ENCODE assay signal across 7 cellular contexts in genomic region chr12:9647825-9648700, GRCh38.
DNase-seq lines count a peak whose midpoint lies in the region; ATAC-seq lines count a peak whose summit lies in the region.

No MANE protein-coding gene starts in this region.

- no CpG with 5 or more reads among the region's 55 CpGs for WGBS in iPS DF 6.9 (ENCODE audit: insufficient coverage, insufficient read length)

- no peaks in the 10 kb centered on the region for H3K36me3 ChIP-seq in iPS DF 6.9 (ENCODE audit: control insufficient read depth, insufficient read depth, low read length)

- H3K27me3 ChIP-seq in iPS DF 6.9 (ENCODE audit: control insufficient read depth, insufficient read depth, low read length): no peaks in the 10 kb centered on the region

- H3K4me3 ChIP-seq in iPS DF 6.9 (ENCODE audit: low read length): peak overlapping the region; percentile 52; the same call in 1 of the 2 replicates
- peak overlapping the region; percentile 69 for H3K4me3 ChIP-seq in skeletal muscle cell (ENCODE audit: low read depth, low read length)

- DNase-seq in NCI-H1417 (lab: John Stamatoyannopoulos, UW) (peak; percentile 55 to 92 (median 92)), T1000 (lab: John Stamatoyannopoulos, UW) (peak; percentile 76), astrocyte of the hippocampus (ENCODE audit: low read depth, low spot score) (peak; percentile 87), iPS DF 6.9 (ENCODE audit: low read depth, low spot score) (peak; percentile 25), skeletal muscle cell (ENCODE audit: low read depth) (no peak)

- peaks cover 2% of the 10 kb centered on the region; the same call in 1 of the 2 replicates for H3K4me1 ChIP-seq in iPS DF 6.9 (ENCODE audit: control insufficient read depth, insufficient read depth, low read length)

- H3K9me3 ChIP-seq in iPS DF 6.9 (ENCODE audit: control insufficient read depth, insufficient read depth, low read length): no peaks in the 10 kb centered on the region

- ATAC-seq in GM18499 (IDR thresholded peaks at IDR 0.05; ENCODE audit: insufficient read depth, unreplicated experiment) (peak; percentile 49), HG02798 (IDR thresholded peaks at IDR 0.05; ENCODE audit: poor library complexity, unreplicated experiment) (peak; percentile 75)

- no peak overlapping the region for H3K27ac ChIP-seq in iPS DF 6.9 (ENCODE audit: low read length)
